Comparison of ENCODE assay signal across 25 cellular contexts in the genomic region with DNA sequence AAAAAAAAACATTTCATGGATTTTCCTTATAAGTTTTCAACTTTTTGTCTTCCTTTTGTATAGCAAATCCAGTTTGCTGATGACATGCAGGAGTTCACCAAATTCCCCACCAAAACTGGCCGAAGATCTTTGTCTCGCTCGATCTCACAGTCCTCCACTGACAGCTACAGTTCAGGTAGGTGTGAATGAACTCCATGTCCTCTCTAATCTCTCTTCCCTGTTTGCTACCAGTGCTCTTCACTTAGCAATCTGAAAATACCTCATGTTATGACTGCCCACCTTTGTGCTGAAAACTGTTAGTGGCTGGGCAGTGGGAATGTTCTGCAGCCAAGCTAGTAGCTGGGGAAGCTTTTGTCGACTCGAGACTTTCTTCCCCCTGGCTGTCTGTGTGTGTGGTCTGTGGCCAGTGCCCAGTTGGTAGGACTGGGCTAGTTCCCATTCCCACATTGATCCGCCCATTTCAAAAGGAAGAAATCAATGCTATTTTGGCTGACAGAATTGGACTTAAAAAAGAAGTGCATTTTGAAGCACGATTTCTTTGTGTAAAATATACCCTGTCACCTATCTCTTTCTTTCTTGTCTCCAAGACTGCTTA.
"Had no signal": no experiment of that assay in that cellular context is flagged by ENCODE, and none has a peak within 500 bp of the region (broad histone marks: within the 10 kb centered on the region; RNA-seq: fewer than 3 reads in every experiment).

No MANE protein-coding gene starts in this region.

- H3K4me3 ChIP-seq: spleen, thoracic aorta, vagina had no signal

- DNase-seq: activated B cell treated with CpG ODN at 0.5 μM for 24 hours; activated CD4-positive, alpha-beta T cell treated with anti-CD3 and anti-CD28 coated beads for 36 hours; activated CD4-positive, alpha-beta T cell treated with anti-CD3 and anti-CD28 coated beads, Interleukin-2, amount 50 U/mL, for 4 hours; activated CD8-positive, alpha-beta memory T cell treated with anti-CD3 and anti-CD28 coated beads for 24 hours; activated CD8-positive, alpha-beta memory T cell treated with anti-CD3 and anti-CD28 coated beads, Interleukin-2, amount 50 U/mL, for 4 hours; activated T-cell treated with anti-CD3 and anti-CD28 coated beads, Interleukin-2, amount 50 U/mL, for 24 hours; aorta; effector CD4-positive, alpha-beta T cell; erythroblast; foreskin fibroblast; mesenchymal stem cell; naive thymus-derived CD4-positive, alpha-beta T cell; occipital lobe; retina; spleen; stimulated activated CD4-positive, alpha-beta T cell treated with anti-CD3 and anti-CD28 coated beads, Interleukin-4, amount 100 ng/mL, for 1 hour; stimulated activated naive CD4-positive, alpha-beta T cell treated with Interleukin-2 at 50 U/mL for 16 hours; T1000 had no signal

- H3K9me3 ChIP-seq: spleen, thoracic aorta, vagina had no signal

- H3K4me3 Mint-ChIP-seq: activated B cell treated with CpG ODN at 0.5 μM for 24 hours; activated CD4-positive, alpha-beta T cell treated with anti-CD3 and anti-CD28 coated beads for 36 hours; activated T-cell treated with anti-CD3 and anti-CD28 coated beads, Interleukin-2, amount 50 U/mL, for 24 hours; activated T-helper 17 cell treated with anti-CD3 and anti-CD28 coated beads, Interleukin-2, amount 50 U/mL, for 72 hours; naive thymus-derived CD4-positive, alpha-beta T cell; neural crest cell; T-helper 1 cell treated with Interleukin-12 subunit alpha and Interleukin-12 subunit beta and Interleukin-4 antibody, amounts not matched to agents 30 μg/mL and 1 μg/mL, for 36 hours; type B pancreatic cell had no signal

- ATAC-seq: activated CD4-positive, alpha-beta T cell treated with anti-CD3 and anti-CD28 coated beads for 36 hours; activated naive CD4-positive, alpha-beta T cell treated with anti-CD3 and anti-CD28 coated beads, Interleukin-2, amount 50 U/mL, for 72 hours; activated T-helper 17 cell treated with anti-CD3 and anti-CD28 coated beads, Interleukin-2, amount 50 U/mL, for 72 hours; naive thymus-derived CD4-positive, alpha-beta T cell had no signal

- H3K27ac Mint-ChIP-seq: activated CD4-positive, alpha-beta T cell treated with anti-CD3 and anti-CD28 coated beads for 36 hours; activated naive CD4-positive, alpha-beta T cell treated with anti-CD3 and anti-CD28 coated beads, Interleukin-2, amount 50 U/mL, for 72 hours; activated T-cell treated with anti-CD3 and anti-CD28 coated beads, Interleukin-2, amount 50 U/mL, for 24 hours; activated T-helper 17 cell treated with anti-CD3 and anti-CD28 coated beads, Interleukin-2, amount 50 U/mL, for 72 hours; T-helper 1 cell treated with Interleukin-12 subunit alpha and Interleukin-12 subunit beta and Interleukin-4 antibody, amounts not matched to agents 30 μg/mL and 1 μg/mL, for 36 hours; type B pancreatic cell had no signal

- H3K27me3 ChIP-seq: spleen, vagina had no signal

- H3K27ac ChIP-seq: spleen, thoracic aorta, vagina had no signal

- H3K9me3 Mint-ChIP-seq: activated B cell treated with CpG ODN at 0.5 μM for 24 hours; activated naive CD4-positive, alpha-beta T cell treated with anti-CD3 and anti-CD28 coated beads, Interleukin-2, amount 50 U/mL, for 72 hours; activated T-cell treated with anti-CD3 and anti-CD28 coated beads, Interleukin-2, amount 50 U/mL, for 24 hours; activated T-helper 17 cell treated with anti-CD3 and anti-CD28 coated beads, Interleukin-2, amount 50 U/mL, for 72 hours; naive thymus-derived CD4-positive, alpha-beta T cell; neural crest cell; T-helper 1 cell treated with Interleukin-12 subunit alpha and Interleukin-12 subunit beta and Interleukin-4 antibody, amounts not matched to agents 30 μg/mL and 1 μg/mL, for 36 hours; type B pancreatic cell had no signal

- H3K27me3 Mint-ChIP-seq: activated B cell treated with CpG ODN at 0.5 μM for 24 hours; activated CD4-positive, alpha-beta T cell treated with anti-CD3 and anti-CD28 coated beads for 36 hours; activated T-cell treated with anti-CD3 and anti-CD28 coated beads, Interleukin-2, amount 50 U/mL, for 24 hours; activated T-helper 17 cell treated with anti-CD3 and anti-CD28 coated beads, Interleukin-2, amount 50 U/mL, for 72 hours; naive thymus-derived CD4-positive, alpha-beta T cell; type B pancreatic cell had no signal
